34 cellular contexts compared by ENCODE assay signal in the genomic region with DNA sequence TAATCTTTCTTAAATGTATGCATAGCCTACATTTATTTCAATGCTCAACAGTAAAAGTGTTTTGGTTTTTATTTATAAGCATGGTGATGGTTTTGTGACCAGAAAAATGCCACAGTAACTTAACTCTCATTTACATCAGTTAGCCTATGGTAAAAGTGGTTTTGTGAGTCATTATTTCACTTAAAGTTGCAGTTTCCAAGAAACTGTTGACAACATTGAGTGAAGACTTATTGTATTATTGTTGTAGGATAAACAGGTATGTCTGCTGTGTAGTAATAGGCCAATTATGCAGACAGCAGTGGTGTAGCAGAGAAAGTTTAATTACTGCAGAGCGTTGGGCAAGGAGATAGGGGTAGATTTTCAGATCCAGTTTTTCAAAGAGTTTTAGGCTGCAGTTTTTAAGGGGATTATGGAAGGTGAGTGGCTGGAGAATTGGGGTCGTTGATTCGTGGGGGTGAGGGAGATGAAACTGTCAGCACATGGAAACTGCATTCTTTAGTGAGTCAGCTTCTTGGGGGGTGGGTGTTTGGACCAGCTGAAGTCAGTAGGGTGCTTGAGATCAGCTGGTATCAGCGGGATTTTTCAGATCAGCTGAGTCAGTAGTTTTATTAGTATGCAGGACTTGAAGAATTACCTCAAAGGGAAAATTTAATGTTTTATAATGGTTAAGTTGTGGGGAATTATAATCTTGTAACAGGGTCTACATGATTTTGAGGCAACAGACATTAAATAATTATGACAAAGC.
A peak's percentile ranks its signal among the peaks of the same experiment; 100 is the strongest.
DNase-seq lines count a peak whose midpoint lies in the region; ATAC-seq, FAIRE-seq and TF ChIP-seq lines count a peak whose summit lies in the region.
"Had no signal": no experiment of that assay in that cellular context is flagged by ENCODE, and none has a peak within 500 bp of the region (broad histone marks: within the 10 kb centered on the region; RNA-seq: fewer than 3 reads in every experiment).

No MANE protein-coding gene starts in this region.

- DNase-seq in A549 (ENCODE audit: low read depth in 1 of 2, low spot score in 1 of 2) (no peak), ELR (ENCODE audit: low read depth) (peak; percentile 27), PC-3 (peak; percentile 22), esophagus muscularis mucosa (ENCODE audit: extremely low spot score) (peak; percentile 12), NCI-H2171 (lab: John Stamatoyannopoulos, UW) (no peak)
- DNase-seq in activated naive CD4-positive, alpha-beta T cell treated with Interleukin-2 at 50 U/mL for 16 hours: no peak
- DNase-seq: activated CD4-positive, alpha-beta memory T cell treated with anti-CD3 and anti-CD28 coated beads for 36 hours; activated CD8-positive, alpha-beta memory T cell treated with anti-CD3 and anti-CD28 coated beads, Interleukin-2, amount 50 U/mL, for 48 hours; anterior cingulate cortex; C1 segment of cervical spinal cord; Calu3; DMS79 treated with DMSO at 0.1 percent for 48 hours; effector memory CD4-positive, alpha-beta T cell; glutamatergic neuron; H7; islet precursor cell; Karpas-422; left ventricle myocardium inferior; NCI-H1048; NCI-H1694 treated with DMSO at 0.1 percent for 48 hours; pancreas; retina; stimulated activated naive CD4-positive, alpha-beta T cell; testis had no signal

- H3K4me1 ChIP-seq in A549 (no peaks in the 10 kb centered on the region), PC-3 (ENCODE audit: insufficient read depth, low read length) (no peaks in the 10 kb centered on the region), esophagus muscularis mucosa (no peaks in the 10 kb centered on the region)
- H3K4me1 ChIP-seq: left ventricle myocardium inferior, neural progenitor cell, pancreas, testis had no signal

- FAIRE-seq in A549 (lab: Jason Lieb, UNC): no peak
- FAIRE-seq: GM19239, pancreas had no signal

- TF ChIP-seq POLR2A in A549 (IDR thresholded peaks at IDR 0.05; ENCODE audit: low read length) (no peak), esophagus muscularis mucosa (IDR thresholded peaks at IDR 0.05; ENCODE audit: low read depth) (no peak)

- H2AFZ ChIP-seq in PC-3 (ENCODE audit: low read length): no peak overlapping the region
- H2AFZ ChIP-seq: neural progenitor cell had no signal

- BruUV-seq in PC-3 (replicated peaks; lab: Mats Ljungman, UMichigan): no TSS peak

- H3K27ac ChIP-seq in A549 (no peak overlapping the region), PC-3 (ENCODE audit: low read length) (no peak overlapping the region), esophagus muscularis mucosa (replicated peaks in 1 of 4) (no peak overlapping the region)
- H3K27ac ChIP-seq: cardiac muscle cell, coronary artery, HL-60, left ventricle myocardium inferior, neural progenitor cell, pancreas, SK-N-MC, skin epidermis, testis had no signal

- no peaks in the 10 kb centered on the region for H3K79me2 ChIP-seq in PC-3 (ENCODE audit: low read length)

- H3K9me3 ChIP-seq in A549 (no peaks in the 10 kb centered on the region), PC-3 (ENCODE audit: low read length) (no peaks in the 10 kb centered on the region), esophagus muscularis mucosa (no peaks in the 10 kb centered on the region)
- H3K9me3 ChIP-seq: pancreas, testis had no signal

- ATAC-seq in A549: no peak
- ATAC-seq in PC-3: no peak
- no peak for ATAC-seq in GM19397 (IDR thresholded peaks at IDR 0.05; ENCODE audit: unreplicated experiment)
- ATAC-seq in HG03354 (IDR thresholded peaks at IDR 0.05; ENCODE audit: poor library complexity, severe bottlenecking, unreplicated experiment): no peak
- ATAC-seq: activated CD4-positive, CD25-positive, alpha-beta regulatory T cell treated with anti-CD3 and anti-CD28 coated beads, Interleukin-2, amount 50 U/mL, for 24 hours; pancreas had no signal

- no peaks in the 10 kb centered on the region for H3K36me3 ChIP-seq in PC-3 (ENCODE audit: low read depth, low read length)
- no peaks in the 10 kb centered on the region for H3K36me3 ChIP-seq in esophagus muscularis mucosa
- H3K36me3 ChIP-seq: cardiac muscle cell, left ventricle myocardium inferior, neural progenitor cell, pancreas had no signal

- H3F3A ChIP-seq in PC-3 (ENCODE audit: low read length, unreplicated experiment): no peaks in the 10 kb centered on the region

- H4K20me1 ChIP-seq in PC-3 (ENCODE audit: low read length): no peaks in the 10 kb centered on the region

- H3K9ac ChIP-seq in PC-3 (ENCODE audit: low read length): no peak overlapping the region
- H3K9ac ChIP-seq: neural progenitor cell had no signal

- H3K9me2 ChIP-seq in PC-3 (replicated peaks; ENCODE audit: low read length): no peaks in the 10 kb centered on the region

- no peak for TF ChIP-seq RAD21 in A549 (conservative IDR thresholded peaks at IDR 0.05 in 1 of 2, IDR thresholded peaks at IDR 0.05 in 1 of 2)

- H3K4me3 ChIP-seq in A549 (no peak overlapping the region), PC-3 (ENCODE audit: low read length) (no peak overlapping the region), esophagus muscularis mucosa (no peak overlapping the region)
- H3K4me3 ChIP-seq: cardiac muscle cell, coronary artery, left ventricle myocardium inferior, neural progenitor cell, pancreas, SK-N-MC, skin epidermis, testis had no signal

- H3K4me2 ChIP-seq in A549: no peak overlapping the region
- no peak overlapping the region for H3K4me2 ChIP-seq in PC-3 (ENCODE audit: low read length)
- H3K4me2 ChIP-seq: neural progenitor cell had no signal

- TF ChIP-seq CTCF in A549 (IDR thresholded peaks at IDR 0.05) (no peak), PC-3 (conservative IDR thresholded peaks at IDR 0.05; ENCODE audit: low read depth, low read length) (no peak), esophagus muscularis mucosa (IDR thresholded peaks at IDR 0.05) (no peak)

- TF ChIP-seq EP300 in A549 (IDR thresholded peaks at IDR 0.05): no peak
- TF ChIP-seq EP300 in esophagus muscularis mucosa (IDR thresholded peaks at IDR 0.05): no peak

- intact Hi-C loops in PC-3 (cut with micrococcal nuclease) (no loop called here), esophagus muscularis mucosa (cut with DNase I) (no loop called here)

- CTCF ChIA-PET in A549 (lab: Yijun Ruan, JAX) (no interaction called here), PC-3 (lab: Charles Lee) (no interaction called here)

- 18% methylated on average over 4 of the region's 4 CpGs for WGBS in A549 (ENCODE audit: missing lambda C conversion rate)
- 67% methylated on average over 4 of the region's 4 CpGs for WGBS in esophagus muscularis mucosa

- H3K27me3 ChIP-seq in PC-3 (ENCODE audit: low read length): no peaks in the 10 kb centered on the region
- H3K27me3 ChIP-seq in esophagus muscularis mucosa: no peaks in the 10 kb centered on the region
- H3K27me3 ChIP-seq: cardiac muscle cell, neural progenitor cell, pancreas, testis had no signal

- POLR2A ChIA-PET in A549 (lab: Yijun Ruan, JAX): no interaction called here
- POLR2A ChIA-PET in PC-3 (lab: Charles Lee; ENCODE audit: unreplicated experiment): no interaction called here

TF ChIP-seq in A549, 52 proteins besides CTCF, POLR2A, EP300 and RAD21:
- TF ChIP-seq SREBF2 (IDR thresholded peaks at IDR 0.05) (no peak), GATA3 (IDR thresholded peaks at IDR 0.05; ENCODE audit: borderline replicate concordance) (no peak), FOXS1 (CRISPR knock-in tag; IDR thresholded peaks at IDR 0.05) (no peak), MAFK (IDR thresholded peaks at IDR 0.05; ENCODE audit: partially characterized antibody) (peak; percentile 43), FOSB (CRISPR knock-in tag; IDR thresholded peaks at IDR 0.05) (no peak)

Comparison
In these comparisons a context has a peak if more than half of its experiments do, and no peak if none do; other contexts are left out.
1. DNase-seq: peak in ELR (single experiment), PC-3 (single experiment) and esophagus muscularis mucosa (single experiment); none in A549 (0 of 2), activated naive CD4-positive, alpha-beta T cell treated with Interleukin-2 at 50 U/mL for 16 hours (single experiment) and NCI-H2171 (single experiment).